Comparison of ENCODE assay signal across 1 cellular context in the genomic region with DNA sequence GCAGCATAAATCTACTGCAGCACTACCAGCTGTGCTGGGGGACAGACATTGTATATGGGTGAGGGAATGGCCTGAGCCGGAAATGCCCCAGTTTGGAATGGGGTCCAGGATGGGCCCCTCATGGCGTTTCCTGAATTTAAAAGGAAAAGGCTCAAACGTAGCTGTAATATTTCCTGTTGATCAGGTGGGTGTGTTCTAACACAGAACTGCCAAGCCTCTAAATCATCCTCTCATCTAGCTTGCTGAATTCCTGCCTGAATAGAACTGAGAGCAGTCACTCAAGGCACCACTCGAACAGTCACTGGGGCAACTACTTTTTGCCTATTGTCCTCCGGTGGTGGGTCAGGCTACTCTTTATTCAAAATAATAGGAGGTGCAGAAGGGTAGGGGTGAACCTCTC.
TF ChIP-seq lines count a peak whose summit lies in the region.

No MANE protein-coding gene starts in this region.

TF ChIP-seq in HepG2, 621 proteins besides CTCF, POLR2A, EP300 and RAD21:
- TF ChIP-seq MEIS1 (CRISPR knock-in tag; IDR thresholded peaks at IDR 0.05; ENCODE audit: borderline replicate concordance) (no peak), ZNF230 (CRISPR knock-in tag; IDR thresholded peaks at IDR 0.05) (no peak), U2AF2 (IDR thresholded peaks at IDR 0.05; ENCODE audit: low read depth, low read length) (no peak)
- TF ChIP-seq, protein P1, sequence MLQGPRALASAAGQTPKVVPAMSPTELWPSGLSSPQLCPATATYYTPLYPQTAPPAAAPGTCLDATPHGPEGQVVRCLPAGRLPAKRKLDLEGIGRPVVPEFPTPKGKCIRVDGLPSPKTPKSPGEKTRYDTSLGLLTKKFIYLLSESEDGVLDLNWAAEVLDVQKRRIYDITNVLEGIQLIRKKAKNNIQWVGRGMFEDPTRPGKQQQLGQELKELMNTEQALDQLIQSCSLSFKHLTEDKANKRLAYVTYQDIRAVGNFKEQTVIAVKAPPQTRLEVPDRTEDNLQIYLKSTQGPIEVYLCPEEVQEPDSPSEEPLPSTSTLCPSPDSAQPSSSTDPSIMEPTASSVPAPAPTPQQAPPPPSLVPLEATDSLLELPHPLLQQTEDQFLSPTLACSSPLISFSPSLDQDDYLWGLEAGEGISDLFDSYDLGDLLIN (CRISPR knock-in tag; IDR thresholded peaks at IDR 0.05; ENCODE audit: borderline replicate concordance): no peak
- TF ChIP-seq, protein P2, sequence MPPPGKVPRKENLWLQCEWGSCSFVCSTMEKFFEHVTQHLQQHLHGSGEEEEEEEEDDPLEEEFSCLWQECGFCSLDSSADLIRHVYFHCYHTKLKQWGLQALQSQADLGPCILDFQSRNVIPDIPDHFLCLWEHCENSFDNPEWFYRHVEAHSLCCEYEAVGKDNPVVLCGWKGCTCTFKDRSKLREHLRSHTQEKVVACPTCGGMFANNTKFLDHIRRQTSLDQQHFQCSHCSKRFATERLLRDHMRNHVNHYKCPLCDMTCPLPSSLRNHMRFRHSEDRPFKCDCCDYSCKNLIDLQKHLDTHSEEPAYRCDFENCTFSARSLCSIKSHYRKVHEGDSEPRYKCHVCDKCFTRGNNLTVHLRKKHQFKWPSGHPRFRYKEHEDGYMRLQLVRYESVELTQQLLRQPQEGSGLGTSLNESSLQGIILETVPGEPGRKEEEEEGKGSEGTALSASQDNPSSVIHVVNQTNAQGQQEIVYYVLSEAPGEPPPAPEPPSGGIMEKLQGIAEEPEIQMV (CRISPR knock-in tag; IDR thresholded peaks at IDR 0.05; ENCODE audit: low read depth): no peak
